Comparison of ENCODE assay signal across 2 cellular contexts in the genomic region with DNA sequence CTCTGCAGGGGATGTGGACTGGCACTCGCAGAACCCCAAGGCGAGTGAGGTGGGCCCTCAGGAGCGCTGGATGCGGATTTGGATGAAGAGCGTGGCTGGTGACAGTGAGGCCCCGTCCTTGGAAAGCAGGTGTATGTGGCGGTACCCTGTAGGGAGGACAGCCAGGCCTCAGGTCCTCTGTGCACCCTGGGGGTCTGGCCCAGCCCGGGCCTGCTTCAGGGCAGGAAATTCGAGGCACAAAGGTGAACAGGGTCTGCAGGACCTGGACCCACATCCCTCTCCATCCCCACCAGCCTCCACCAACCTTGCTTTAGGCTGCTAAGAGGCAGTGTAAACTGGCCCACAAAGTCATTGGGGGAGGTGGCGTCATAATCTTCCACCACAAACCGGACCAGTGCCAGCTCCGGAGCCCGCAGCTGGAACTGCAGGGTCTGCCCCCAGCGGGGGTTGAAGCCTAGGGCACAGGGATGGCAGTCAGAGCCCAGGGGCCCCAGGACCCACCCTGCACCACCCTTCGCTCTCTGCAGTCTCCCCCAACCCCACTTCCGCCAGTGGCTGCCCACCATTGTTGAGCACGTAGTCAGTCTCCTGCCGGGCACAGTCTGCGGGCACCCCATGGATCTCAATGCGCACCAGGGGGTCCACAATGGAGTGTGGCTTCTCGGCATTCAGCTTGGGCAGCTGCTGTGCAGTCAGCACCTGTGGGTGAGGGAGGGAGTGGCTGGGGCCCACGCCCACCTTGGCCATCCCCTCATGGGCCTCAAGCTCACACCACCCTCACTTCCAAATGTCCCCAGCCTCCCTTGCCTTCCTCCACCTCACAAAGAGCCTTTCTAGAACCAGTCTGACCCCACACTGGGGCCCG.
TF ChIP-seq lines count a peak whose summit lies in the region.

No MANE protein-coding gene starts in this region.

TF ChIP-seq in IMR-90, 13 proteins besides CTCF, POLR2A, EP300 and RAD21:
- TF ChIP-seq MAFK (IDR thresholded peaks at IDR 0.05; ENCODE audit: low read depth, low read length) (no peak), BHLHE40 (IDR thresholded peaks at IDR 0.05; ENCODE audit: low read depth, low read length) (no peak), NFE2L2 (IDR thresholded peaks at IDR 0.05; ENCODE audit: low read depth, low read length) (no peak), SMC3 (IDR thresholded peaks at IDR 0.05; ENCODE audit: low read depth, low read length) (no peak), MXI1 (IDR thresholded peaks at IDR 0.05; ENCODE audit: borderline replicate concordance, low read depth, low read length) (no peak), RCOR1 (IDR thresholded peaks at IDR 0.05; ENCODE audit: insufficient replicate concordance, low read length) (no peak), FOS (IDR thresholded peaks at IDR 0.05; ENCODE audit: low read depth, low read length) (no peak), RFX5 (IDR thresholded peaks at IDR 0.05; ENCODE audit: low read depth, low read length) (no peak), CHD1 (IDR thresholded peaks at IDR 0.05; ENCODE audit: low read depth, low read length) (no peak), MAZ (IDR thresholded peaks at IDR 0.05; ENCODE audit: borderline replicate concordance, low read depth, low read length) (no peak)
- TF ChIP-seq, protein P1, sequence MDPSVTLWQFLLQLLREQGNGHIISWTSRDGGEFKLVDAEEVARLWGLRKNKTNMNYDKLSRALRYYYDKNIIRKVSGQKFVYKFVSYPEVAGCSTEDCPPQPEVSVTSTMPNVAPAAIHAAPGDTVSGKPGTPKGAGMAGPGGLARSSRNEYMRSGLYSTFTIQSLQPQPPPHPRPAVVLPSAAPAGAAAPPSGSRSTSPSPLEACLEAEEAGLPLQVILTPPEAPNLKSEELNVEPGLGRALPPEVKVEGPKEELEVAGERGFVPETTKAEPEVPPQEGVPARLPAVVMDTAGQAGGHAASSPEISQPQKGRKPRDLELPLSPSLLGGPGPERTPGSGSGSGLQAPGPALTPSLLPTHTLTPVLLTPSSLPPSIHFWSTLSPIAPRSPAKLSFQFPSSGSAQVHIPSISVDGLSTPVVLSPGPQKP (IDR thresholded peaks at IDR 0.05; ENCODE audit: borderline replicate concordance, low read depth, low read length): no peak
- TF ChIP-seq, protein P2, sequence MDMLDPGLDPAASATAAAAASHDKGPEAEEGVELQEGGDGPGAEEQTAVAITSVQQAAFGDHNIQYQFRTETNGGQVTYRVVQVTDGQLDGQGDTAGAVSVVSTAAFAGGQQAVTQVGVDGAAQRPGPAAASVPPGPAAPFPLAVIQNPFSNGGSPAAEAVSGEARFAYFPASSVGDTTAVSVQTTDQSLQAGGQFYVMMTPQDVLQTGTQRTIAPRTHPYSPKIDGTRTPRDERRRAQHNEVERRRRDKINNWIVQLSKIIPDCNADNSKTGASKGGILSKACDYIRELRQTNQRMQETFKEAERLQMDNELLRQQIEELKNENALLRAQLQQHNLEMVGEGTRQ (IDR thresholded peaks at IDR 0.05; ENCODE audit: low read depth, low read length): no peak
TF ChIP-seq in IMR-90: peak in this region for 0.

TF ChIP-seq in H1, 55 proteins besides CTCF, POLR2A, EP300 and RAD21:
- TF ChIP-seq GTF2F1 (IDR thresholded peaks at IDR 0.05; ENCODE audit: borderline replicate concordance, low read depth, low read length) (no peak), CHD1 (IDR thresholded peaks at IDR 0.05; ENCODE audit: low read depth, low read length) (no peak), JUND (IDR thresholded peaks at IDR 0.05; ENCODE audit: low read length) (no peak)
